In genomic region chr4:138870739-138871633, GRCh38 we compare ENCODE assay signal across 8 cellular contexts.
A peak's percentile ranks its signal among the peaks of the same experiment; 100 is the strongest.
DNase-seq lines count a peak whose midpoint lies in the region; ATAC-seq and TF ChIP-seq lines count a peak whose summit lies in the region.

No MANE protein-coding gene starts in this region.

- no peak overlapping the region for H3K27ac ChIP-seq in IMR-90 (ENCODE audit: insufficient read depth, low read length)
- H3K27ac ChIP-seq in upper lobe of left lung = no peak overlapping the region

- no peak overlapping the region; the same call in 1 of the 2 replicates for H2AK5ac ChIP-seq in IMR-90 (ENCODE audit: low read depth, low read length)

- H3K23ac ChIP-seq in IMR-90 (ENCODE audit: low read depth, low read length) = peak overlapping the region; percentile 21; the same call in 1 of the 2 replicates

- TF ChIP-seq EP300 in upper lobe of left lung (IDR thresholded peaks at IDR 0.05) = no peak

- BruUV-seq in IMR-90 (replicated peaks; lab: Mats Ljungman, UMichigan) = no TSS peak

- H3K9me3 ChIP-seq in IMR-90 (ENCODE audit: control insufficient read depth, insufficient read depth, low read length) = no peaks in the 10 kb centered on the region
- H3K9me3 ChIP-seq in NT2/D1 (ENCODE audit: insufficient read depth, low read length) = no peaks in the 10 kb centered on the region
- no peaks in the 10 kb centered on the region for H3K9me3 ChIP-seq in neuron (ENCODE audit: low read length)
- H3K9me3 ChIP-seq in upper lobe of left lung = no peaks in the 10 kb centered on the region

- TF ChIP-seq CTCF in IMR-90 (conservative IDR thresholded peaks at IDR 0.05; ENCODE audit: low read depth, low read length) (peak; percentile 87), upper lobe of left lung (IDR thresholded peaks at IDR 0.05) (peak; percentile 77 to 88 (median 86))

- H2AK9ac ChIP-seq in IMR-90 (replicated peaks; ENCODE audit: low read depth, low read length, poor library complexity) = no peak overlapping the region

- WGBS in IMR-90 (ENCODE audit: extremely low coverage in 2 of 2, insufficient read length in 1 of 2), 2 experiments = 40% methylated on average over 1 of the region's 12 CpGs; no CpG with 5 or more reads in 1 of the 2 experiments
- WGBS in upper lobe of left lung, 2 donors = 21 to 28% methylated on average over 9 to 12 of the region's 12 CpGs

- POLR2A ChIA-PET in IMR-90 (lab: Charles Lee; ENCODE audit: unreplicated experiment) = interaction anchor here (0.5 to 0.8 kb wide), 4 partner anchors 146 to 991 kb away, joined by 3 to 10 read pairs (median 3); no protein-coding TSS in a partner anchor

- in situ Hi-C loops in IMR-90 (cut with MboI; ENCODE audit: low sequenced_read_pairs) = loop anchor here (5.0 to 25.0 kb wide), 2 partner anchors 659 to 834 kb away; no protein-coding TSS in a partner anchor

- peak overlapping the region; percentile 38; the same call in 1 of the 3 replicates for H2BK15ac ChIP-seq in IMR-90 (ENCODE audit: low read depth, low read length)

- dilution Hi-C loops in IMR-90 (cut with HindIII; ENCODE audit: low sequenced_read_pairs, unreplicated experiment) = no loop called here

- peak overlapping the region; percentile 72 for H2BK20ac ChIP-seq in IMR-90 (ENCODE audit: low read depth, low read length)

- H3K36me3 ChIP-seq in IMR-90 (ENCODE audit: control insufficient read depth, insufficient read depth, low read length) (no peaks in the 10 kb centered on the region), NT2/D1 (ENCODE audit: insufficient read depth, insufficient read length, low read length) (no peaks in the 10 kb centered on the region), neuron (ENCODE audit: insufficient read depth, low read length) (no peaks in the 10 kb centered on the region), upper lobe of left lung (no peaks in the 10 kb centered on the region)

- H3K9ac ChIP-seq in IMR-90 (ENCODE audit: low read depth, low read length) = no peak overlapping the region
- peak overlapping the region; percentile 16 for H3K9ac ChIP-seq in NT2/D1 (ENCODE audit: insufficient read length, low read depth)

- peak; percentile 88 for TF ChIP-seq RAD21 in IMR-90 (IDR thresholded peaks at IDR 0.05; ENCODE audit: low read length)

- H2BK5ac ChIP-seq in IMR-90 (ENCODE audit: low read depth, low read length, poor library complexity, severe bottlenecking) = no peak overlapping the region

- H2BK120ac ChIP-seq in IMR-90 (ENCODE audit: low read depth, low read length) = peak overlapping the region; percentile 70

- H3K79me1 ChIP-seq in IMR-90 (ENCODE audit: low read depth in 1 of 2, low read length in 2 of 2) = no peaks in the 10 kb centered on the region

- H3K4ac ChIP-seq in IMR-90 (ENCODE audit: low read depth, low read length) = peak overlapping the region; percentile 28

- H3K4me3 ChIP-seq in IMR-90 (ENCODE audit: insufficient read depth, low read depth, low read length) (no peak overlapping the region), NT2/D1 (ENCODE audit: insufficient read length, low read depth) (no peak overlapping the region), neuron (ENCODE audit: low read length) (no peak overlapping the region), upper lobe of left lung (no peak overlapping the region)

- H4K20me1 ChIP-seq in IMR-90 (ENCODE audit: insufficient read depth, low read length) = no peaks in the 10 kb centered on the region

- intact Hi-C loops in IMR-90 (cut with micrococcal nuclease) = loop anchor here (1.0 to 10.0 kb wide), 12 partner anchors 48 to 1338 kb away; partner anchors contain the start of gene PCDH18

- TF ChIP-seq POLR2A in IMR-90 (IDR thresholded peaks at IDR 0.05; ENCODE audit: low read depth, low read length) = no peak
- no peak for TF ChIP-seq POLR2A in upper lobe of left lung (IDR thresholded peaks at IDR 0.05)

- H4K8ac ChIP-seq in IMR-90 (ENCODE audit: low read depth in 2 of 2, low read length in 2 of 2) = peak overlapping the region in 1 of 2 experiments; percentile 28; a peak in 1 of 4 replicates

- H3K27me3 ChIP-seq in IMR-90 (ENCODE audit: control insufficient read depth, insufficient read depth, low read length) = peaks cover 6% of the 10 kb centered on the region; the same call in 1 of the 2 replicates
- no peaks in the 10 kb centered on the region for H3K27me3 ChIP-seq in NT2/D1 (ENCODE audit: insufficient read depth, insufficient read length)
- H3K27me3 ChIP-seq in neuron (ENCODE audit: insufficient read depth, low read length) = no peaks in the 10 kb centered on the region
- no peaks in the 10 kb centered on the region for H3K27me3 ChIP-seq in upper lobe of left lung

- H4K91ac ChIP-seq in IMR-90 (ENCODE audit: insufficient read depth, low read depth, low read length) = peak overlapping the region; percentile 20; the same call in 1 of the 2 replicates

- H4K5ac ChIP-seq in IMR-90 (ENCODE audit: low read depth, low read length) = no peak overlapping the region

- peak; percentile 39 for DNase-seq in DMS114 treated with DMSO at 0.1 percent for 48 hours (lab: John Stamatoyannopoulos, UW; ENCODE audit: unreplicated experiment)
- peak; percentile 78 for DNase-seq in IMR-90
- DNase-seq in NT2/D1 (ENCODE audit: low read depth, low spot score) = peak; percentile 61
- DNase-seq in activated T-cell treated with anti-CD3 and anti-CD28 coated beads for 1 hour (ENCODE audit: low read depth) = peak; percentile 19
- DNase-seq in fibroblast of peridontal ligament (ENCODE audit: extremely low read depth) = peak; percentile 88
- DNase-seq in upper lobe of left lung = peak in 1 of 2 donors; percentile 42

- H3K14ac ChIP-seq in IMR-90 (replicated peaks; ENCODE audit: low read depth, low read length) = 0 out of 2 replicates have a peak overlapping the region, but pooled peaks have one; percentile 61

- no peak overlapping the region for H3K56ac ChIP-seq in IMR-90 (ENCODE audit: extremely low read depth, insufficient read depth, low read length)

- H3K9me1 ChIP-seq in IMR-90 (ENCODE audit: insufficient read depth, low read length) = peaks cover 16% of the 10 kb centered on the region

- H3K4me2 ChIP-seq in IMR-90 (ENCODE audit: low read depth, low read length) = no peak overlapping the region

- CTCF ChIA-PET in IMR-90 (lab: Yijun Ruan, JAX) = interaction anchor here (0.5 to 1.9 kb wide), 22 partner anchors 32 to 1747 kb away, joined by 3 to 17 read pairs (median 3); partner anchors contain the start of gene PCDH18

- peaks cover 14% of the 10 kb centered on the region for H3K4me1 ChIP-seq in IMR-90 (ENCODE audit: control insufficient read depth, insufficient read depth, low read length)
- H3K4me1 ChIP-seq in NT2/D1 (ENCODE audit: insufficient read depth, insufficient read length) = peaks cover 5% of the 10 kb centered on the region
- peaks cover 2% of the 10 kb centered on the region for H3K4me1 ChIP-seq in neuron (ENCODE audit: insufficient read depth, low read length)
- H3K4me1 ChIP-seq in upper lobe of left lung = peaks cover 0 to 6% (median 4%) of the 10 kb centered on the region in 4 donors

- H3K18ac ChIP-seq in IMR-90 (ENCODE audit: low read depth, low read length) = peak overlapping the region; percentile 24; the same call in 1 of the 2 replicates

- ATAC-seq in GM21528 (IDR thresholded peaks at IDR 0.05; ENCODE audit: low FRiP score, unreplicated experiment) (peak; percentile 68), IMR-90 (ENCODE audit: low read depth) (peak; percentile 63), upper lobe of left lung (ENCODE audit: low FRiP score in 2 of 2) (peak; percentile 62 to 89)

- H2AFZ ChIP-seq in IMR-90 (replicated peaks; ENCODE audit: low read length, poor library complexity) = peak overlapping the region; percentile 12
- H2AFZ ChIP-seq in neuron (ENCODE audit: low read depth, low read length) = peak overlapping the region; percentile 2

TF ChIP-seq in IMR-90, 13 proteins besides CTCF, POLR2A, EP300 and RAD21:
- TF ChIP-seq RCOR1 (IDR thresholded peaks at IDR 0.05; ENCODE audit: insufficient replicate concordance, low read length) = no peak
- TF ChIP-seq SMC3 (IDR thresholded peaks at IDR 0.05; ENCODE audit: low read depth, low read length) = peak; percentile 87
- no peak for TF ChIP-seq RFX5 (IDR thresholded peaks at IDR 0.05; ENCODE audit: low read depth, low read length)
- TF ChIP-seq MAFK (IDR thresholded peaks at IDR 0.05; ENCODE audit: low read depth, low read length) = no peak
- no peak for TF ChIP-seq BHLHE40 (IDR thresholded peaks at IDR 0.05; ENCODE audit: low read depth, low read length)
- no peak for TF ChIP-seq MAZ (IDR thresholded peaks at IDR 0.05; ENCODE audit: borderline replicate concordance, low read depth, low read length)
